Comparison of ENCODE assay signal across 22 cellular contexts in the genomic region with DNA sequence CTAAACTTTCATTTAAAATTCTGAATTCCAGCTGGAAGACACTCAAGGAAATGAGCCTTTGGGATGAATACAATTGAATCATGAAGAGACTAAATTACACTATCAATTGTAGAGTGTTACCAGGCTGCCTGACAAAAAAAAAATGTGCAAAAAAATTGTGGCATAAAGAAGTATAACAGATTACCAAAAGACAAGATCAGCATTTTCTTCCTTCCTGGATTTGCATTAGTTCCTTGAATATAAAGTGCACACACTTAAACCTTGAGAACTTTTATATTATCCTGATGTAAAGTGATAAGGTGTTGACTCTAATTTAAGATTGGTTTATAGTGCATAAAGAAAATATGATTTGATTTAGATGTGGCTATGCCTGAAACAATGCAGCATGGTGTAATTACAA.
DNase-seq lines count a peak whose midpoint lies in the region; ATAC-seq and TF ChIP-seq lines count a peak whose summit lies in the region.
"Had no signal": no experiment of that assay in that cellular context is flagged by ENCODE, and none has a peak within 500 bp of the region (broad histone marks: within the 10 kb centered on the region; RNA-seq: fewer than 3 reads in every experiment).

No MANE protein-coding gene starts in this region.

- no peak overlapping the region for H4K5ac ChIP-seq in IMR-90 (ENCODE audit: low read depth, low read length)

- H2AFZ ChIP-seq in SK-N-SH (ENCODE audit: low read depth) (no peak overlapping the region), IMR-90 (replicated peaks; ENCODE audit: low read length, poor library complexity) (no peak overlapping the region)

- no peak for TF ChIP-seq EP300 in SK-N-SH (IDR thresholded peaks at IDR 0.05; ENCODE audit: borderline replicate concordance in 1 of 2, low read depth in 1 of 2, low read length in 1 of 2)

- no peaks in the 10 kb centered on the region for H3K9me3 ChIP-seq in SK-N-SH
- no peaks in the 10 kb centered on the region for H3K9me3 ChIP-seq in IMR-90 (ENCODE audit: control insufficient read depth, insufficient read depth, low read length)
- H3K9me3 ChIP-seq in muscle layer of colon (ENCODE audit: low read length) = no peaks in the 10 kb centered on the region
- no peaks in the 10 kb centered on the region for H3K9me3 ChIP-seq in gastrocnemius medialis
- H3K9me3 ChIP-seq: Caco-2 had no signal

- H3K9ac ChIP-seq in SK-N-SH = no peak overlapping the region
- no peak overlapping the region for H3K9ac ChIP-seq in IMR-90 (ENCODE audit: low read depth, low read length)
- H3K9ac ChIP-seq in muscle layer of colon (ENCODE audit: low read length) = no peak overlapping the region
- H3K9ac ChIP-seq: GM23248, KMS-11 had no signal

- intact Hi-C loops in IMR-90 (cut with micrococcal nuclease) (no loop called here), gastrocnemius medialis (cut with DNase I; ENCODE audit: low total_unique reads) (no loop called here)

- no peak overlapping the region for H4K8ac ChIP-seq in IMR-90 (ENCODE audit: low read depth in 2 of 2, low read length in 2 of 2)

- CTCF ChIA-PET in SK-N-SH (lab: Yijun Ruan, JAX) = no interaction called here
- CTCF ChIA-PET in IMR-90 (lab: Yijun Ruan, JAX) = interaction anchor here (0.6 kb wide), 1 partner anchor 585 kb away, joined by 9 read pairs; no protein-coding TSS in a partner anchor

- TF ChIP-seq POLR2A in IMR-90 (IDR thresholded peaks at IDR 0.05; ENCODE audit: low read depth, low read length) = no peak
- no peak for TF ChIP-seq POLR2A in gastrocnemius medialis (IDR thresholded peaks at IDR 0.05)

- H3K4me2 ChIP-seq in SK-N-SH (no peak overlapping the region; the same call in 1 of the 2 replicates), IMR-90 (ENCODE audit: low read depth, low read length) (no peak overlapping the region)
- H3K4me2 ChIP-seq: KMS-11 had no signal

- no peak overlapping the region for H2BK20ac ChIP-seq in IMR-90 (ENCODE audit: low read depth, low read length)

- H2BK15ac ChIP-seq in IMR-90 (ENCODE audit: low read depth, low read length) = no peak overlapping the region

- no peak for TF ChIP-seq RAD21 in SK-N-SH (IDR thresholded peaks at IDR 0.05; ENCODE audit: low read length)
- TF ChIP-seq RAD21 in IMR-90 (IDR thresholded peaks at IDR 0.05; ENCODE audit: low read length) = no peak

- H3K9me1 ChIP-seq in IMR-90 (ENCODE audit: insufficient read depth, low read length) = 0 out of 2 replicates have a peak, but pooled peaks cover 3% of the 10 kb centered on the region

- H3K23ac ChIP-seq in IMR-90 (ENCODE audit: low read depth, low read length) = no peak overlapping the region

- H2AK9ac ChIP-seq in IMR-90 (replicated peaks; ENCODE audit: low read depth, low read length, poor library complexity) = no peak overlapping the region

- H2AK5ac ChIP-seq in IMR-90 (ENCODE audit: low read depth, low read length) = no peak overlapping the region

- H3K14ac ChIP-seq in IMR-90 (replicated peaks; ENCODE audit: low read depth, low read length) = no peak overlapping the region

- in situ Hi-C loops in IMR-90 (cut with MboI; ENCODE audit: low sequenced_read_pairs) = no loop called here
- in situ Hi-C loops in gastrocnemius medialis (cut with MboI; ENCODE audit: low sequenced_read_pairs in 4 of 4) = no loop called here

- POLR2A ChIA-PET in SK-N-SH (lab: Yijun Ruan, JAX) (no interaction called here), IMR-90 (lab: Charles Lee; ENCODE audit: unreplicated experiment) (no interaction called here)

- H2BK5ac ChIP-seq in IMR-90 (ENCODE audit: low read depth, low read length, poor library complexity, severe bottlenecking) = no peak overlapping the region

- H3K4me1 ChIP-seq in SK-N-SH (ENCODE audit: control insufficient read depth in 1 of 2, insufficient read depth in 2 of 2, low read depth in 1 of 2, low read length in 1 of 2) (peaks cover 6 to 16% of the 10 kb centered on the region in 2 experiments), IMR-90 (ENCODE audit: control insufficient read depth, insufficient read depth, low read length) (peaks cover 4% of the 10 kb centered on the region; the same call in 1 of the 2 replicates), muscle layer of colon (ENCODE audit: insufficient read depth, low read length) (peaks cover 23% of the 10 kb centered on the region), gastrocnemius medialis (peaks cover 22% of the 10 kb centered on the region in 2 donors)
- H3K4me1 ChIP-seq: Caco-2 had no signal

- no peak for TF ChIP-seq CTCF in SK-N-SH (IDR thresholded peaks at IDR 0.05)
- TF ChIP-seq CTCF in IMR-90 (conservative IDR thresholded peaks at IDR 0.05; ENCODE audit: low read depth, low read length) = no peak
- no peak for TF ChIP-seq CTCF in gastrocnemius medialis (IDR thresholded peaks at IDR 0.05 in 4 of 5, conservative IDR thresholded peaks at IDR 0.05 in 1 of 5)

- H3K36me3 ChIP-seq in SK-N-SH (replicated peaks in 1 of 2; ENCODE audit: control insufficient read depth in 1 of 2, insufficient read depth in 2 of 2, low read length in 1 of 2) (no peaks in the 10 kb centered on the region), IMR-90 (ENCODE audit: control insufficient read depth, insufficient read depth, low read length) (no peaks in the 10 kb centered on the region), muscle layer of colon (ENCODE audit: insufficient read depth, low read length) (no peaks in the 10 kb centered on the region), gastrocnemius medialis (no peaks in the 10 kb centered on the region)

- no peaks in the 10 kb centered on the region for H3K9me2 ChIP-seq in SK-N-SH

- H3F3A ChIP-seq in SK-N-SH (replicated peaks; ENCODE audit: insufficient read depth) = peaks cover 16% of the 10 kb centered on the region

- H4K20me1 ChIP-seq in SK-N-SH (ENCODE audit: insufficient read depth) (no peaks in the 10 kb centered on the region), IMR-90 (ENCODE audit: insufficient read depth, low read length) (no peaks in the 10 kb centered on the region)

- H3K27ac ChIP-seq in SK-N-SH (ENCODE audit: low read depth in 2 of 2, low read length in 1 of 2) = peak overlapping the region; percentile 75 to 76; a peak in 2 of 4 replicates
- no peak overlapping the region for H3K27ac ChIP-seq in IMR-90 (ENCODE audit: insufficient read depth, low read length)
- peak overlapping the region; percentile 7 for H3K27ac ChIP-seq in muscle layer of colon (ENCODE audit: low read depth, low read length)
- peak overlapping the region; percentile 47 to 60 (median 60) for H3K27ac ChIP-seq in gastrocnemius medialis
- H3K27ac ChIP-seq: 22Rv1, GM23248, KMS-11 had no signal

- H3K27me3 ChIP-seq in SK-N-SH (ENCODE audit: insufficient read depth) = no peaks in the 10 kb centered on the region
- no peaks in the 10 kb centered on the region for H3K27me3 ChIP-seq in IMR-90 (ENCODE audit: control insufficient read depth, insufficient read depth, low read length)
- H3K27me3 ChIP-seq in muscle layer of colon (ENCODE audit: control insufficient read depth in 1 of 2, insufficient read depth in 2 of 2, low read length in 2 of 2) = no peaks in the 10 kb centered on the region
- no peaks in the 10 kb centered on the region for H3K27me3 ChIP-seq in gastrocnemius medialis

- H3K79me2 ChIP-seq in SK-N-SH (ENCODE audit: insufficient read depth) = no peaks in the 10 kb centered on the region

- H3K18ac ChIP-seq in IMR-90 (ENCODE audit: low read depth, low read length) = no peak overlapping the region

- no peak overlapping the region for H4K91ac ChIP-seq in IMR-90 (ENCODE audit: insufficient read depth, low read depth, low read length)

- H3K79me1 ChIP-seq in IMR-90 (ENCODE audit: low read depth in 1 of 2, low read length in 2 of 2) = no peaks in the 10 kb centered on the region

- ATAC-seq in SK-N-SH treated with all-trans-retinoic acid at 6 μM for 48 hours (no peak), IMR-90 (ENCODE audit: low read depth) (no peak), gastrocnemius medialis (no peak), HG03159 (IDR thresholded peaks at IDR 0.05; ENCODE audit: unreplicated experiment) (no peak), GM18519 (IDR thresholded peaks at IDR 0.05; ENCODE audit: low FRiP score, unreplicated experiment) (no peak)

- H3K56ac ChIP-seq in IMR-90 (ENCODE audit: extremely low read depth, insufficient read depth, low read length) = no peak overlapping the region

- dilution Hi-C loops in IMR-90 (cut with HindIII; ENCODE audit: low sequenced_read_pairs, unreplicated experiment) = no loop called here

- H2BK120ac ChIP-seq in IMR-90 (ENCODE audit: low read depth, low read length) = no peak overlapping the region

- BruUV-seq in IMR-90 (replicated peaks; lab: Mats Ljungman, UMichigan) = no TSS peak

- H3K4ac ChIP-seq in IMR-90 (ENCODE audit: low read depth, low read length) = no peak overlapping the region

- no peak overlapping the region for H3K4me3 ChIP-seq in SK-N-SH (ENCODE audit: low read depth in 2 of 2, low read length in 1 of 2)
- no peak overlapping the region for H3K4me3 ChIP-seq in IMR-90 (ENCODE audit: insufficient read depth, low read depth, low read length)
- H3K4me3 ChIP-seq in muscle layer of colon (ENCODE audit: low read depth in 1 of 2, low read length in 2 of 2) = no peak overlapping the region
- H3K4me3 ChIP-seq in gastrocnemius medialis = no peak overlapping the region
- H3K4me3 ChIP-seq: GM23248 had no signal

- DNase-seq in SK-N-SH (no peak), IMR-90 (no peak), gastrocnemius medialis (no peak)
- DNase-seq in stimulated activated CD4-positive, alpha-beta T cell treated with anti-CD3 and anti-CD28 coated beads, Interleukin-4, amount 100 ng/mL, for 4 hours = no peak
- DNase-seq: Caco-2, DMS153, GDM1, GM23248, HCEC 1CT, NCI-H1417 treated with DMSO at 0.1 percent for 48 hours, NCI-H187 treated with DMSO at 0.1 percent for 48 hours, NCI-H226, NCI-H524, NCI-H82, OCI-M1, SHP77 had no signal

TF ChIP-seq in SK-N-SH, 30 proteins besides CTCF, POLR2A, EP300 and RAD21 (continues in another document):
- no peak for TF ChIP-seq FOXM1 (IDR thresholded peaks at IDR 0.05; ENCODE audit: low read depth)
- no peak for TF ChIP-seq MXI1 (IDR thresholded peaks at IDR 0.05; ENCODE audit: low read depth, low read length)
- no peak for TF ChIP-seq TCF12 (IDR thresholded peaks at IDR 0.05)

TF ChIP-seq in SK-N-SH treated with all-trans-retinoic acid at 6 μM for 48 hours, 23 proteins besides CTCF, POLR2A, EP300 and RAD21 (continues in another document):
- TF ChIP-seq ZFP3 (CRISPR knock-in tag; IDR thresholded peaks at IDR 0.05) = no peak
- TF ChIP-seq ISL1 (CRISPR knock-in tag; IDR thresholded peaks at IDR 0.05) = no peak

TF ChIP-seq in IMR-90, 13 proteins besides CTCF, POLR2A, EP300 and RAD21:
- TF ChIP-seq, protein P1, sequence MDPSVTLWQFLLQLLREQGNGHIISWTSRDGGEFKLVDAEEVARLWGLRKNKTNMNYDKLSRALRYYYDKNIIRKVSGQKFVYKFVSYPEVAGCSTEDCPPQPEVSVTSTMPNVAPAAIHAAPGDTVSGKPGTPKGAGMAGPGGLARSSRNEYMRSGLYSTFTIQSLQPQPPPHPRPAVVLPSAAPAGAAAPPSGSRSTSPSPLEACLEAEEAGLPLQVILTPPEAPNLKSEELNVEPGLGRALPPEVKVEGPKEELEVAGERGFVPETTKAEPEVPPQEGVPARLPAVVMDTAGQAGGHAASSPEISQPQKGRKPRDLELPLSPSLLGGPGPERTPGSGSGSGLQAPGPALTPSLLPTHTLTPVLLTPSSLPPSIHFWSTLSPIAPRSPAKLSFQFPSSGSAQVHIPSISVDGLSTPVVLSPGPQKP (IDR thresholded peaks at IDR 0.05; ENCODE audit: borderline replicate concordance, low read depth, low read length) = no peak
- TF ChIP-seq MAFK (IDR thresholded peaks at IDR 0.05; ENCODE audit: low read depth, low read length) = peak; percentile 43; the same call in 1 of the 2 replicates
